Comparison of ENCODE assay signal across 1 cellular context in the genomic region with DNA sequence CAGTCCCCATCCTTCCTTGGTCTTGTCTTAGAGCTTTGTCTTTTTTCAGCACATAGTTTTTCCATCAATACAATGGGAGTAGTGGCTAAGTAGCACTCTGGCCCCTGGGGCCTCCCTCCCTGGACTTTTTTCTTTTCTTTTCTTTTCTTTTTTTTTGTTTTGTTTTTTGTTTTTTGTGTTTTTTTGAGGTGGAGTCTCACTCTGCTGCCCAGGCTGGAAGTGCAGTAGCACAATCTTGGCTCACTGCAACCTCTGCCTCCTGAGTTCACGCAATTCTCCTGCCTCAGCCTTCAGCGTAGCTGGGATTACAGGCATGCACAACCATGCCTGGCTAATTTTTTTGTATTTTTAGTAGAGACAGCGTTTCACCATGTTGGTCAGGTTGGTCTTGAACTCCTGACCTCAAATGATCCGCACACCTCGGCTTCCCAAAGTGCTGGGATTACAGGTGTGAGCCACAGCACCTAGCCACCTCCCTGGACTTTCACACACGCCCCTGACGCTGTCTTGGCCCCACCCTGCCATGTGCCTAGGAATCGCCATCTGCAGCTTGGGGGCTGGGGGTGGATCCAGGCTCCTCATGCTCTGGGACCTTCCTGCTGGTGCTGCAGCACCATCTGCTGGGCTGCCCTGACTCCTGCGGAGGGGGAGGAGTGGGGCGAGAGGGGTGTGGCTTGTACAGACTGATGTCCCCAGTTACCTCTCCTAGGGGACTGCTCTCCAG.
TF ChIP-seq lines count a peak whose summit lies in the region.

No MANE protein-coding gene starts in this region.

TF ChIP-seq in K562, 482 proteins besides CTCF, POLR2A, EP300 and RAD21 (continued from another document and continues in another):
- TF ChIP-seq STAG1 (CRISPR knock-in tag; IDR thresholded peaks at IDR 0.05; ENCODE audit: borderline replicate concordance) (peak; percentile 99), SMC3 (conservative IDR thresholded peaks at IDR 0.05; ENCODE audit: insufficient read depth, low read depth, low read length) (peak; percentile 100), SMAD4 (CRISPR knock-in tag; conservative IDR thresholded peaks at IDR 0.05) (0 out of 2 replicates have a peak, but pooled peaks have one; percentile 23), THRB (CRISPR knock-in tag; conservative IDR thresholded peaks at IDR 0.05) (no peak), ELF2 (CRISPR knock-in tag; IDR thresholded peaks at IDR 0.05) (no peak), ZNF384 (IDR thresholded peaks at IDR 0.05; ENCODE audit: low read depth, low read length) (peak; percentile 53; the same call in 1 of the 2 replicates), HDGF (IDR thresholded peaks at IDR 0.05) (peak; percentile 92), ARID1B (IDR thresholded peaks at IDR 0.05) (peak; percentile 41; the same call in 1 of the 2 replicates), HBP1 (CRISPR knock-in tag; IDR thresholded peaks at IDR 0.05) (no peak), RBM22 (IDR thresholded peaks at IDR 0.05; ENCODE audit: low read depth, low read length, poor library complexity, severe bottlenecking) (no peak), ILF3 (IDR thresholded peaks at IDR 0.05; ENCODE audit: borderline replicate concordance) (no peak), TCFL5 (CRISPR knock-in tag; conservative IDR thresholded peaks at IDR 0.05) (no peak), NR0B1 (IDR thresholded peaks at IDR 0.05; ENCODE audit: partially characterized antibody) (no peak), KAT7 (CRISPR knock-in tag; IDR thresholded peaks at IDR 0.05; ENCODE audit: borderline replicate concordance) (peak; percentile 93; the same call in 1 of the 2 replicates), YY1 (IDR thresholded peaks at IDR 0.05; ENCODE audit: borderline replicate concordance in 1 of 3, control insufficient read depth in 1 of 3, extremely low read depth in 1 of 3, insufficient read depth in 3 of 3, insufficient read length in 1 of 3, insufficient replicate concordance in 2 of 3, low read depth in 1 of 3, low read length in 2 of 3) (peak in 2 of 3 experiments; percentile 74 to 76), KLF10 (CRISPR knock-in tag; IDR thresholded peaks at IDR 0.05) (no peak), ZNF184 (CRISPR knock-in tag; IDR thresholded peaks at IDR 0.05) (no peak), GABPA (tag; conservative IDR thresholded peaks at IDR 0.05; ENCODE audit: low read depth) (0 out of 2 replicates have a peak, but pooled peaks have one; percentile 18), E2F6 (IDR thresholded peaks at IDR 0.05; ENCODE audit: borderline replicate concordance in 1 of 2, extremely low read depth in 1 of 2, insufficient read depth in 1 of 2, insufficient read length in 1 of 2, low read depth in 1 of 2, low read length in 1 of 2, poor library complexity in 1 of 2, severe bottlenecking in 1 of 2) (peak; percentile 62 to 79), CC2D1A (IDR thresholded peaks at IDR 0.05) (peak; percentile 85; the same call in 1 of the 2 replicates), TEAD1 (CRISPR knock-in tag; IDR thresholded peaks at IDR 0.05) (peak in 1 of 2 experiments; percentile 51; a peak in 1 of 4 replicates), ZNF830 (CRISPR knock-in tag; IDR thresholded peaks at IDR 0.05) (no peak), ZNF696 (CRISPR knock-in tag; conservative IDR thresholded peaks at IDR 0.05) (no peak), SNAPC5 (CRISPR knock-in tag; IDR thresholded peaks at IDR 0.05) (no peak)
- TF ChIP-seq, protein P1, sequence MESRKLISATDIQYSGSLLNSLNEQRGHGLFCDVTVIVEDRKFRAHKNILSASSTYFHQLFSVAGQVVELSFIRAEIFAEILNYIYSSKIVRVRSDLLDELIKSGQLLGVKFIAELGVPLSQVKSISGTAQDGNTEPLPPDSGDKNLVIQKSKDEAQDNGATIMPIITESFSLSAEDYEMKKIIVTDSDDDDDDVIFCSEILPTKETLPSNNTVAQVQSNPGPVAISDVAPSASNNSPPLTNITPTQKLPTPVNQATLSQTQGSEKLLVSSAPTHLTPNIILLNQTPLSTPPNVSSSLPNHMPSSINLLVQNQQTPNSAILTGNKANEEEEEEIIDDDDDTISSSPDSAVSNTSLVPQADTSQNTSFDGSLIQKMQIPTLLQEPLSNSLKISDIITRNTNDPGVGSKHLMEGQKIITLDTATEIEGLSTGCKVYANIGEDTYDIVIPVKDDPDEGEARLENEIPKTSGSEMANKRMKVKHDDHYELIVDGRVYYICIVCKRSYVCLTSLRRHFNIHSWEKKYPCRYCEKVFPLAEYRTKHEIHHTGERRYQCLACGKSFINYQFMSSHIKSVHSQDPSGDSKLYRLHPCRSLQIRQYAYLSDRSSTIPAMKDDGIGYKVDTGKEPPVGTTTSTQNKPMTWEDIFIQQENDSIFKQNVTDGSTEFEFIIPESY (CRISPR knock-in tag; IDR thresholded peaks at IDR 0.05) = peak; percentile 87
- TF ChIP-seq, protein P2, sequence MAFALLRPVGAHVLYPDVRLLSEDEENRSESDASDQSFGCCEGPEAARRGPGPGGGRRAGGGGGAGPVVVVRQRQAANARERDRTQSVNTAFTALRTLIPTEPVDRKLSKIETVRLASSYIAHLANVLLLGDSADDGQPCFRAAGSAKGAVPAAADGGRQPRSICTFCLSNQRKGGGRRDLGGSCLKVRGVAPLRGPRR (CRISPR knock-in tag; IDR thresholded peaks at IDR 0.05) = no peak
- TF ChIP-seq, protein P3, sequence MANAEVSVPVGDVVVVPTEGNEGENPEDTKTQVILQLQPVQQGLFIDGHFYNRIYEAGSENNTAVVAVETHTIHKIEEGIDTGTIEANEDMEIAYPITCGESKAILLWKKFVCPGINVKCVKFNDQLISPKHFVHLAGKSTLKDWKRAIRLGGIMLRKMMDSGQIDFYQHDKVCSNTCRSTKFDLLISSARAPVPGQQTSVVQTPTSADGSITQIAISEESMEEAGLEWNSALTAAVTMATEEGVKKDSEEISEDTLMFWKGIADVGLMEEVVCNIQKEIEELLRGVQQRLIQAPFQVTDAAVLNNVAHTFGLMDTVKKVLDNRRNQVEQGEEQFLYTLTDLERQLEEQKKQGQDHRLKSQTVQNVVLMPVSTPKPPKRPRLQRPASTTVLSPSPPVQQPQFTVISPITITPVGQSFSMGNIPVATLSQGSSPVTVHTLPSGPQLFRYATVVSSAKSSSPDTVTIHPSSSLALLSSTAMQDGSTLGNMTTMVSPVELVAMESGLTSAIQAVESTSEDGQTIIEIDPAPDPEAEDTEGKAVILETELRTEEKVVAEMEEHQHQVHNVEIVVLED (CRISPR knock-in tag; IDR thresholded peaks at IDR 0.05) = no peak
- TF ChIP-seq, protein P4, sequence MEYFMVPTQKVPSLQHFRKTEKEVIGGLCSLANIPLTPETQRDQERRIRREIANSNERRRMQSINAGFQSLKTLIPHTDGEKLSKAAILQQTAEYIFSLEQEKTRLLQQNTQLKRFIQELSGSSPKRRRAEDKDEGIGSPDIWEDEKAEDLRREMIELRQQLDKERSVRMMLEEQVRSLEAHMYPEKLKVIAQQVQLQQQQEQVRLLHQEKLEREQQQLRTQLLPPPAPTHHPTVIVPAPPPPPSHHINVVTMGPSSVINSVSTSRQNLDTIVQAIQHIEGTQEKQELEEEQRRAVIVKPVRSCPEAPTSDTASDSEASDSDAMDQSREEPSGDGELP (CRISPR knock-in tag; IDR thresholded peaks at IDR 0.05; ENCODE audit: borderline replicate concordance) = peak; percentile 96
- TF ChIP-seq, protein P5, sequence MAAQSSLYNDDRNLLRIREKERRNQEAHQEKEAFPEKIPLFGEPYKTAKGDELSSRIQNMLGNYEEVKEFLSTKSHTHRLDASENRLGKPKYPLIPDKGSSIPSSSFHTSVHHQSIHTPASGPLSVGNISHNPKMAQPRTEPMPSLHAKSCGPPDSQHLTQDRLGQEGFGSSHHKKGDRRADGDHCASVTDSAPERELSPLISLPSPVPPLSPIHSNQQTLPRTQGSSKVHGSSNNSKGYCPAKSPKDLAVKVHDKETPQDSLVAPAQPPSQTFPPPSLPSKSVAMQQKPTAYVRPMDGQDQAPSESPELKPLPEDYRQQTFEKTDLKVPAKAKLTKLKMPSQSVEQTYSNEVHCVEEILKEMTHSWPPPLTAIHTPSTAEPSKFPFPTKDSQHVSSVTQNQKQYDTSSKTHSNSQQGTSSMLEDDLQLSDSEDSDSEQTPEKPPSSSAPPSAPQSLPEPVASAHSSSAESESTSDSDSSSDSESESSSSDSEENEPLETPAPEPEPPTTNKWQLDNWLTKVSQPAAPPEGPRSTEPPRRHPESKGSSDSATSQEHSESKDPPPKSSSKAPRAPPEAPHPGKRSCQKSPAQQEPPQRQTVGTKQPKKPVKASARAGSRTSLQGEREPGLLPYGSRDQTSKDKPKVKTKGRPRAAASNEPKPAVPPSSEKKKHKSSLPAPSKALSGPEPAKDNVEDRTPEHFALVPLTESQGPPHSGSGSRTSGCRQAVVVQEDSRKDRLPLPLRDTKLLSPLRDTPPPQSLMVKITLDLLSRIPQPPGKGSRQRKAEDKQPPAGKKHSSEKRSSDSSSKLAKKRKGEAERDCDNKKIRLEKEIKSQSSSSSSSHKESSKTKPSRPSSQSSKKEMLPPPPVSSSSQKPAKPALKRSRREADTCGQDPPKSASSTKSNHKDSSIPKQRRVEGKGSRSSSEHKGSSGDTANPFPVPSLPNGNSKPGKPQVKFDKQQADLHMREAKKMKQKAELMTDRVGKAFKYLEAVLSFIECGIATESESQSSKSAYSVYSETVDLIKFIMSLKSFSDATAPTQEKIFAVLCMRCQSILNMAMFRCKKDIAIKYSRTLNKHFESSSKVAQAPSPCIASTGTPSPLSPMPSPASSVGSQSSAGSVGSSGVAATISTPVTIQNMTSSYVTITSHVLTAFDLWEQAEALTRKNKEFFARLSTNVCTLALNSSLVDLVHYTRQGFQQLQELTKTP (IDR thresholded peaks at IDR 0.05; ENCODE audit: low read depth in 1 of 2, partially characterized antibody in 2 of 2) = peak in 1 of 2 experiments; percentile 39
- TF ChIP-seq, protein P6, sequence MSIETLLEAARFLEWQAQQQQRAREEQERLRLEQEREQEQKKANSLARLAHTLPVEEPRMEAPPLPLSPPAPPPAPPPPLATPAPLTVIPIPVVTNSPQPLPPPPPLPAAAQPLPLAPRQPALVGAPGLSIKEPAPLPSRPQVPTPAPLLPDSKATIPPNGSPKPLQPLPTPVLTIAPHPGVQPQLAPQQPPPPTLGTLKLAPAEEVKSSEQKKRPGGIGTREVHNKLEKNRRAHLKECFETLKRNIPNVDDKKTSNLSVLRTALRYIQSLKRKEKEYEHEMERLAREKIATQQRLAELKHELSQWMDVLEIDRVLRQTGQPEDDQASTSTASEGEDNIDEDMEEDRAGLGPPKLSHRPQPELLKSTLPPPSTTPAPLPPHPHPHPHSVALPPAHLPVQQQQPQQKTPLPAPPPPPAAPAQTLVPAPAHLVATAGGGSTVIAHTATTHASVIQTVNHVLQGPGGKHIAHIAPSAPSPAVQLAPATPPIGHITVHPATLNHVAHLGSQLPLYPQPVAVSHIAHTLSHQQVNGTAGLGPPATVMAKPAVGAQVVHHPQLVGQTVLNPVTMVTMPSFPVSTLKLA (conservative IDR thresholded peaks at IDR 0.05) = peak; percentile 98 to 99
- TF ChIP-seq, protein P7, sequence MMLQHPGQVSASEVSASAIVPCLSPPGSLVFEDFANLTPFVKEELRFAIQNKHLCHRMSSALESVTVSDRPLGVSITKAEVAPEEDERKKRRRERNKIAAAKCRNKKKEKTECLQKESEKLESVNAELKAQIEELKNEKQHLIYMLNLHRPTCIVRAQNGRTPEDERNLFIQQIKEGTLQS (IDR thresholded peaks at IDR 0.05) = no peak
- TF ChIP-seq, protein P7 (CRISPR knock-in tag; conservative IDR thresholded peaks at IDR 0.05) = 0 out of 2 replicates have a peak, but pooled peaks have one; percentile 38
